ENCODE assay signal across 8 cellular contexts in the genomic region with DNA sequence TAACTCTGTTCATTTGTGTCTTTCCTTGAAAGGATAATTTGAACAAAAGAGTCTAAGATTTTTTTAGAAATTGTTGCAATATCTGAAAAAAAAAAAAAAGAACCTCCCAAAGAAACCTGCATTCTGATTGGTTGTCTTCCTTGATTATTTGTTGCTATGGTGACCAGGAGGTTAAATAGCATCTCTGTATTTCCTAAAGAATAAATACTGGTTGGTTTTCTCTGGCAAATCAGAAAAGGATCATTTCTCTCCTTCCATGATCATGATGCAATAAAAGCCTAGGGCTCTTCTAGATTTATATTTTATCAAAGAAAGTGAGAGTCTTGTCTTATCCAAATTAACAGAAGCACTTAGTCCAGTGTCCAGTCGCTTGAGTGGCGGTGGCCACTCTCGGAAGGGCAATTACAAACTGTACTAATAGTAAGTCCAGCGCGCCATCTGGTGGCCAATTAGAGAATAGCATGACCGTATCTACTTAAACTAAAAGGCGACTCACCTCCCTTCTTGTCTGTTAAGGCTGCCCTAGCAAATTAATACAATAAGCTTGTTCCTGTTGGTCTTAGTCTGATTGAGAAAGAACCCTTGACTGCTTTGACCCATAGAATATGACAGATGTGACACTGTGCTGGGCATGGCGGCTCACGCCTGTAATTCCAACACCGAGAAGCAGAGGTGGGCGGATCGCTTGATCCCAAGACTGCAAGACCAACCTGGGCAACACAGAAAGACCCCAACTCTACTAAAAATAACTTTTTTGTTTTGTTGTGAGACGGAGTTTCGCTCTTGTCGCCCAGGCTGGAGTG. TPM values are rescaled to one million over a fixed set of nuclear protein-coding genes. Genes with fewer than 3 reads are reported as not detected.
DNase-seq lines count a peak whose midpoint lies in the region; ATAC-seq and TF ChIP-seq lines count a peak whose summit lies in the region.

No MANE protein-coding gene starts in this region.

- H3K4me2 ChIP-seq in SK-N-SH = no peak overlapping the region

- H3K27ac ChIP-seq in SK-N-SH (ENCODE audit: low read depth in 2 of 2, low read length in 1 of 2) (no peak overlapping the region), ovary (no peak overlapping the region), tibial artery (no peak overlapping the region)

- H2AFZ ChIP-seq in SK-N-SH (ENCODE audit: low read depth) = no peak overlapping the region

- ATAC-seq in GM21367 (IDR thresholded peaks at IDR 0.05; ENCODE audit: unreplicated experiment) = no peak

- 30% methylated on average over 15 of the region's 15 CpGs for WGBS in SK-N-SH (ENCODE audit: low lambda C conversion rate)
- 29 to 36% (median 35%) methylated on average over 15 of the region's 15 CpGs for WGBS in ovary, 3 donors

- TF ChIP-seq EP300 in SK-N-SH (IDR thresholded peaks at IDR 0.05; ENCODE audit: borderline replicate concordance in 1 of 2, low read depth in 1 of 2, low read length in 1 of 2) = no peak
- no peak for TF ChIP-seq EP300 in ovary (IDR thresholded peaks at IDR 0.05)

- H3K36me3 ChIP-seq in SK-N-SH (replicated peaks in 1 of 2; ENCODE audit: control insufficient read depth in 1 of 2, insufficient read depth in 2 of 2, low read length in 1 of 2) (no peaks in the 10 kb centered on the region), ovary (no peaks in the 10 kb centered on the region), tibial artery (no peaks in the 10 kb centered on the region)

- intact Hi-C loops in ovary (cut with DNase I) = no loop called here
- intact Hi-C loops in tibial artery (cut with DNase I; ENCODE audit: low total_unique reads) = no loop called here

- CTCF ChIA-PET in SK-N-SH (lab: Yijun Ruan, JAX) = interaction anchor here (0.6 to 6.0 kb wide), 25 partner anchors 9 to 242 kb away, joined by 3 to 99 read pairs (median 5); a partner anchor contains a TSS

- no peaks in the 10 kb centered on the region for H3K9me3 ChIP-seq in SK-N-SH
- no peaks in the 10 kb centered on the region for H3K9me3 ChIP-seq in ovary
- no peaks in the 10 kb centered on the region for H3K9me3 ChIP-seq in tibial artery

- no peaks in the 10 kb centered on the region for H4K20me1 ChIP-seq in SK-N-SH (ENCODE audit: insufficient read depth)

- no peaks in the 10 kb centered on the region for H3K79me2 ChIP-seq in SK-N-SH (ENCODE audit: insufficient read depth)

- H3K9me2 ChIP-seq in SK-N-SH = no peaks in the 10 kb centered on the region

- DNase-seq in ELF-1 (ENCODE audit: low read depth, low spot score) (peak; percentile 87), NCI-H1092 (lab: John Stamatoyannopoulos, UW) (peak; percentile 74), SK-N-SH (peak; percentile 77), germinal center (ENCODE audit: low spot score) (peak; percentile 62), ovary (peak; percentile 82 to 93 (median 89)), tibial artery (peak; percentile 94 to 99)
- peak; percentile 78 for DNase-seq in activated naive CD4-positive, alpha-beta T cell treated with Interleukin-2 at 50 U/mL for 16 hours

- peak; percentile 87 for TF ChIP-seq RAD21 in SK-N-SH (IDR thresholded peaks at IDR 0.05; ENCODE audit: low read length)

- H3K27me3 ChIP-seq in SK-N-SH (ENCODE audit: insufficient read depth) (no peaks in the 10 kb centered on the region), ovary (no peaks in the 10 kb centered on the region), tibial artery (no peaks in the 10 kb centered on the region)

- TF ChIP-seq POLR2A in ovary (IDR thresholded peaks at IDR 0.05) = no peak

- H3F3A ChIP-seq in SK-N-SH (replicated peaks; ENCODE audit: insufficient read depth) = no peaks in the 10 kb centered on the region

- peak; percentile 94 for TF ChIP-seq CTCF in SK-N-SH (IDR thresholded peaks at IDR 0.05)
- peak; percentile 75 to 88 (median 86) for TF ChIP-seq CTCF in ovary (IDR thresholded peaks at IDR 0.05)
- peak; percentile 94 to 95 for TF ChIP-seq CTCF in tibial artery (IDR thresholded peaks at IDR 0.05)

- POLR2A ChIA-PET in SK-N-SH (lab: Yijun Ruan, JAX) = no interaction called here

- H3K4me1 ChIP-seq in SK-N-SH (ENCODE audit: control insufficient read depth in 1 of 2, insufficient read depth in 2 of 2, low read depth in 1 of 2, low read length in 1 of 2) (no peaks in the 10 kb centered on the region; a peak in 1 of 4 replicates), ovary (ENCODE audit: insufficient read depth) (no peaks in the 10 kb centered on the region), tibial artery (no peaks in the 10 kb centered on the region)

- H3K4me3 ChIP-seq in SK-N-SH (ENCODE audit: low read depth in 2 of 2, low read length in 1 of 2) = peak overlapping the region in 1 of 2 experiments; percentile 45; a peak in 1 of 4 replicates
- no peak overlapping the region for H3K4me3 ChIP-seq in ovary
- H3K4me3 ChIP-seq in tibial artery = no peak overlapping the region

- H3K9ac ChIP-seq in SK-N-SH = no peak overlapping the region

TF ChIP-seq in SK-N-SH, 30 proteins besides CTCF, POLR2A, EP300 and RAD21:
- TF ChIP-seq SIN3A (IDR thresholded peaks at IDR 0.05; ENCODE audit: borderline replicate concordance, low read depth, low read length) (0 out of 2 replicates have a peak, but pooled peaks have one; percentile 23), FOSL2 (IDR thresholded peaks at IDR 0.05; ENCODE audit: borderline replicate concordance, low read depth) (no peak), RFX5 (IDR thresholded peaks at IDR 0.05; ENCODE audit: low read length) (peak; percentile 91), POLR2AphosphoS5 (IDR thresholded peaks at IDR 0.05; ENCODE audit: low read depth, low read length) (no peak), SMC3 (IDR thresholded peaks at IDR 0.05; ENCODE audit: low read depth, low read length) (peak; percentile 76), MXI1 (IDR thresholded peaks at IDR 0.05; ENCODE audit: low read depth, low read length) (peak; percentile 57), CHD2 (IDR thresholded peaks at IDR 0.05; ENCODE audit: low read length, partially characterized antibody) (peak; percentile 18)
- TF ChIP-seq, protein P1, sequence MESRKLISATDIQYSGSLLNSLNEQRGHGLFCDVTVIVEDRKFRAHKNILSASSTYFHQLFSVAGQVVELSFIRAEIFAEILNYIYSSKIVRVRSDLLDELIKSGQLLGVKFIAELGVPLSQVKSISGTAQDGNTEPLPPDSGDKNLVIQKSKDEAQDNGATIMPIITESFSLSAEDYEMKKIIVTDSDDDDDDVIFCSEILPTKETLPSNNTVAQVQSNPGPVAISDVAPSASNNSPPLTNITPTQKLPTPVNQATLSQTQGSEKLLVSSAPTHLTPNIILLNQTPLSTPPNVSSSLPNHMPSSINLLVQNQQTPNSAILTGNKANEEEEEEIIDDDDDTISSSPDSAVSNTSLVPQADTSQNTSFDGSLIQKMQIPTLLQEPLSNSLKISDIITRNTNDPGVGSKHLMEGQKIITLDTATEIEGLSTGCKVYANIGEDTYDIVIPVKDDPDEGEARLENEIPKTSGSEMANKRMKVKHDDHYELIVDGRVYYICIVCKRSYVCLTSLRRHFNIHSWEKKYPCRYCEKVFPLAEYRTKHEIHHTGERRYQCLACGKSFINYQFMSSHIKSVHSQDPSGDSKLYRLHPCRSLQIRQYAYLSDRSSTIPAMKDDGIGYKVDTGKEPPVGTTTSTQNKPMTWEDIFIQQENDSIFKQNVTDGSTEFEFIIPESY (IDR thresholded peaks at IDR 0.05; ENCODE audit: borderline replicate concordance, low read depth) = no peak

RNA-seq across cellular contexts. Expression of a gene that starts 47.0 kb away (rescaled TPM):
- polyA plus RNA-seq in SK-N-SH (2012; rRNA removed) = 0.63 and 0.92 TPM in 2 replicates
- 0.39 and 0.66 TPM in 2 replicates for polyA plus RNA-seq in SK-N-SH (2012; cell fraction: cytosol; rRNA removed)
- 0.66 and 0.74 TPM in 2 replicates for polyA plus RNA-seq in SK-N-SH (2012; cell fraction: nucleus; rRNA removed)
- total RNA-seq in ovary = 10 to 100 TPM in 1 of 7 donors, 1 to 10 TPM in 6; 2.8 to 10.6 (median 6.2) TPM
- polyA plus RNA-seq in ovary = 1 to 10 TPM in 1 of 2 donors, under 1 TPM in 1; 0.97 to 5.2 TPM

RNA-seq across cellular contexts. Expression of a gene that starts 58.5 kb away (rescaled TPM):
- 445 and 495 TPM in 2 replicates for polyA plus RNA-seq in SK-N-SH (2012; rRNA removed)
- 552 and 634 TPM in 2 replicates for polyA plus RNA-seq in SK-N-SH (2012; cell fraction: cytosol; rRNA removed)
- polyA plus RNA-seq in SK-N-SH (2012; cell fraction: nucleus; rRNA removed) = 207 and 230 TPM in 2 replicates
- total RNA-seq in ovary = 100 to 1,000 TPM in 5 of 7 donors, 10 to 100 TPM in 2; 80.5 to 312 (median 225) TPM
- polyA plus RNA-seq in ovary = 100 to 1,000 TPM; 191 to 646 TPM
